Comparison of ENCODE assay signal across 1 cellular context in the genomic region with DNA sequence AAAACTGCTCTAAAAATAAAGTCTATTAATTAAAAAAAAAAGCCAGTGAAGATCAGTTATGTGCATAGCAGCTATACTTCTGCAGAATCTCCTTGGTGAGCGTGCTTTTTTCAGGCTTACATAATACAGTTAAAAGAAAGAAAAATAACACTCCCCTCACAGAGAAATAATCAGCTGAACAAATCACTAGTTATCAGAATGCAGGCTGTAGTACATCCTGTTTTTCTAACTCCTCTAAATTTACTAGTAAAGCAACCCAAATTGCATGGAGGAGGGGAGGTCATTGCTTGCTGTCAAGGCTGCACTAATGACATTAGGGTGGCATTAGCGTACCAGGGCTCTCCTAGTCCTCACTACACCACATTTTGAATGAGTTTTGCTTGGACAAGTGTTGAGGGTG.
TF ChIP-seq lines count a peak whose summit lies in the region.

No MANE protein-coding gene starts in this region.

TF ChIP-seq in SK-N-SH, 30 proteins besides CTCF, POLR2A, EP300 and RAD21 (continued from another document):
- TF ChIP-seq, protein P1, sequence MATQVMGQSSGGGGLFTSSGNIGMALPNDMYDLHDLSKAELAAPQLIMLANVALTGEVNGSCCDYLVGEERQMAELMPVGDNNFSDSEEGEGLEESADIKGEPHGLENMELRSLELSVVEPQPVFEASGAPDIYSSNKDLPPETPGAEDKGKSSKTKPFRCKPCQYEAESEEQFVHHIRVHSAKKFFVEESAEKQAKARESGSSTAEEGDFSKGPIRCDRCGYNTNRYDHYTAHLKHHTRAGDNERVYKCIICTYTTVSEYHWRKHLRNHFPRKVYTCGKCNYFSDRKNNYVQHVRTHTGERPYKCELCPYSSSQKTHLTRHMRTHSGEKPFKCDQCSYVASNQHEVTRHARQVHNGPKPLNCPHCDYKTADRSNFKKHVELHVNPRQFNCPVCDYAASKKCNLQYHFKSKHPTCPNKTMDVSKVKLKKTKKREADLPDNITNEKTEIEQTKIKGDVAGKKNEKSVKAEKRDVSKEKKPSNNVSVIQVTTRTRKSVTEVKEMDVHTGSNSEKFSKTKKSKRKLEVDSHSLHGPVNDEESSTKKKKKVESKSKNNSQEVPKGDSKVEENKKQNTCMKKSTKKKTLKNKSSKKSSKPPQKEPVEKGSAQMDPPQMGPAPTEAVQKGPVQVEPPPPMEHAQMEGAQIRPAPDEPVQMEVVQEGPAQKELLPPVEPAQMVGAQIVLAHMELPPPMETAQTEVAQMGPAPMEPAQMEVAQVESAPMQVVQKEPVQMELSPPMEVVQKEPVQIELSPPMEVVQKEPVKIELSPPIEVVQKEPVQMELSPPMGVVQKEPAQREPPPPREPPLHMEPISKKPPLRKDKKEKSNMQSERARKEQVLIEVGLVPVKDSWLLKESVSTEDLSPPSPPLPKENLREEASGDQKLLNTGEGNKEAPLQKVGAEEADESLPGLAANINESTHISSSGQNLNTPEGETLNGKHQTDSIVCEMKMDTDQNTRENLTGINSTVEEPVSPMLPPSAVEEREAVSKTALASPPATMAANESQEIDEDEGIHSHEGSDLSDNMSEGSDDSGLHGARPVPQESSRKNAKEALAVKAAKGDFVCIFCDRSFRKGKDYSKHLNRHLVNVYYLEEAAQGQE (IDR thresholded peaks at IDR 0.05; ENCODE audit: low read depth, low read length) = no peak
- no peak for TF ChIP-seq YY1 (IDR thresholded peaks at IDR 0.05; ENCODE audit: low read depth)
